ENCODE assay signal across 27 cellular contexts in genomic region chr2:73436019-73436418, GRCh38.
"Had no signal": no experiment of that assay in that cellular context is flagged by ENCODE, and none has a peak within 500 bp of the region (broad histone marks: within the 10 kb centered on the region; RNA-seq: fewer than 3 reads in every experiment).

No MANE protein-coding gene starts in this region.

- DNase-seq: effector CD8-positive, alpha-beta T cell; endodermal cell; foreskin fibroblast; gastrocnemius medialis; head of caudate nucleus; left ventricle myocardium superior; lower lobe of right lung; naive thymus-derived CD8-positive, alpha-beta T cell; nephron progenitor cell; occipital lobe; ovary; posterior cingulate gyrus; psoas muscle; right cardiac atrium; spleen; stimulated activated CD4-positive, alpha-beta T cell treated with anti-CD3 and anti-CD28 coated beads, Interleukin-4, amount 100 ng/mL, for 4 hours; stimulated activated naive CD8-positive, alpha-beta T cell treated with anti-CD3 and anti-CD28 coated beads, Interleukin-15, Interleukin-2, amounts not matched to agents 100 U/mL and 50 U/mL, for 24 hours; substantia nigra; testis; tibial artery had no signal

- FAIRE-seq: keratinocyte had no signal

- H3K4me1 ChIP-seq: gastrocnemius medialis, lower lobe of right lung, psoas muscle, spleen, testis, tibial artery had no signal

- H3K27me3 ChIP-seq: gastrocnemius medialis, ovary, spleen, testis, tibial artery had no signal

- H3K9me3 ChIP-seq: testis had no signal

- ATAC-seq: esophagus mucosa; gastrocnemius medialis; left ventricle myocardium superior; lower lobe of right lung; naive thymus-derived CD8-positive, alpha-beta T cell; psoas muscle; right cardiac atrium; stimulated activated memory B cell treated with anti-CD40 and anti-IgM and Interleukin-4, amounts not matched to agents 10 μg/mL and 1 μg/mL and 100 μg/mL, for 72 hours; stimulated activated naive CD8-positive, alpha-beta T cell treated with anti-CD3 and anti-CD28 coated beads, Interleukin-15, Interleukin-2, amounts not matched to agents 100 U/mL and 50 U/mL, for 24 hours had no signal

- H3K27ac ChIP-seq: epithelial cell of prostate, gastrocnemius medialis, lower lobe of right lung, ovary, psoas muscle, skin epidermis, spleen, testis, tibial artery had no signal

- H3K27me3 Mint-ChIP-seq: dendritic cell treated with granulocyte-macrophage colony-stimulating factor and Interleukin-4, amounts not matched to agents 40 ng/mL and 50 ng/mL, for 4 days; naive thymus-derived CD8-positive, alpha-beta T cell; stimulated activated memory B cell treated with anti-CD40 and anti-IgM and Interleukin-4, amounts not matched to agents 10 μg/mL and 1 μg/mL and 100 μg/mL, for 72 hours; type B pancreatic cell had no signal

- H3K4me1 Mint-ChIP-seq: endodermal cell; nephron progenitor cell; stimulated activated memory B cell treated with anti-CD40 and anti-IgM and Interleukin-4, amounts not matched to agents 10 μg/mL and 1 μg/mL and 100 μg/mL, for 72 hours had no signal

- H3K27ac Mint-ChIP-seq: dendritic cell treated with granulocyte-macrophage colony-stimulating factor and Interleukin-4, amounts not matched to agents 40 ng/mL and 50 ng/mL, for 4 days; endodermal cell; naive thymus-derived CD8-positive, alpha-beta T cell; nephron progenitor cell; stimulated activated memory B cell treated with anti-CD40 and anti-IgM and Interleukin-4, amounts not matched to agents 10 μg/mL and 1 μg/mL and 100 μg/mL, for 72 hours; type B pancreatic cell had no signal

- H3K36me3 ChIP-seq: ovary had no signal

- H3K4me3 ChIP-seq: gastrocnemius medialis, lower lobe of right lung, ovary, psoas muscle, skin epidermis, spleen, testis, tibial artery had no signal

- H3K9me3 Mint-ChIP-seq: dendritic cell treated with granulocyte-macrophage colony-stimulating factor and Interleukin-4, amounts not matched to agents 40 ng/mL and 50 ng/mL, for 4 days; nephron progenitor cell; stimulated activated memory B cell treated with anti-CD40 and anti-IgM and Interleukin-4, amounts not matched to agents 10 μg/mL and 1 μg/mL and 100 μg/mL, for 72 hours; type B pancreatic cell had no signal

- H3K4me3 Mint-ChIP-seq: dendritic cell treated with granulocyte-macrophage colony-stimulating factor and Interleukin-4, amounts not matched to agents 40 ng/mL and 50 ng/mL, for 4 days; endodermal cell; naive thymus-derived CD8-positive, alpha-beta T cell; nephron progenitor cell; stimulated activated memory B cell treated with anti-CD40 and anti-IgM and Interleukin-4, amounts not matched to agents 10 μg/mL and 1 μg/mL and 100 μg/mL, for 72 hours; type B pancreatic cell had no signal
